ENCODE assay signal across 7 cellular contexts in genomic region chr19:5903502-5904301, GRCh38.
DNase-seq lines count a peak whose midpoint lies in the region; ATAC-seq and TF ChIP-seq lines count a peak whose summit lies in the region.

Gene NDUFA11 (minus strand): TSS chr19:5903790. CDS start chr19:5903708, 82 bp downstream.

- ATAC-seq in GM18519 (IDR thresholded peaks at IDR 0.05; ENCODE audit: low FRiP score, unreplicated experiment), result peak; percentile 17
- peak; percentile 39 for ATAC-seq in HG03045 (IDR thresholded peaks at IDR 0.05; ENCODE audit: unreplicated experiment)

- peak within 1 kb of the TSS; percentile 98 for H3K4me3 ChIP-seq in astrocyte of the spinal cord (ENCODE audit: low read depth, low read length)
- peak within 1 kb of the TSS; percentile 92 for H3K4me3 ChIP-seq in skeletal muscle cell (ENCODE audit: low read depth, low read length)

- DNase-seq in NCI-H2081 treated with DMSO at 0.1 percent for 48 hours (lab: John Stamatoyannopoulos, UW), result peak; percentile 80
- DNase-seq in T1000 (lab: John Stamatoyannopoulos, UW), result peak; percentile 96
- DNase-seq in astrocyte of the spinal cord (ENCODE audit: low read depth, low spot score), result peak; percentile 99
- peak; percentile 51 for DNase-seq in iPS DF 4.7 (ENCODE audit: extremely low read depth, low spot score)
- DNase-seq in skeletal muscle cell (ENCODE audit: low read depth), result no peak

- in situ Hi-C loops in astrocyte of the spinal cord (cut with HindIII; ENCODE audit: low sequenced_read_pairs), result no loop called here

- TF ChIP-seq CTCF in astrocyte of the spinal cord (IDR thresholded peaks at IDR 0.05; ENCODE audit: low read depth, low read length), result no peak
